1 cellular context compared by ENCODE assay signal in the genomic region with DNA sequence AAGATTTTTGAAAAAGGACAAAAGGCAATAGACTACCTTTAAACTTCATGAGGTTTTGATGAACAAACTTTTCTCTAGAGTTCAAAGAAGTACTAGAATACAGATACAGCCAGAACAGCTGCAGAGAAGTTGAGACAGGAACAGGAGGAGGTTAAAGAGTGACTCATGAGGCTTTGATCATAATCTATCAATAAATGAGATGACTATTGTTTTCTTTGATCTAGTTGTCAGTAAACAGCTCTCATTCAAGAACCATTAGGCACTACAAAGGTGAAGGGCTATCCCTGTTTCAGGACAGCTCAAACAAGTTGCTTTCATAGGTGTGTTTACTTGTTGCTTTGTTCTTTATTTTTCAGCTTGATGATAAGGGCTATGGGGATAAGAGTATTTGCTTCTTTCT.
TF ChIP-seq lines count a peak whose summit lies in the region.

No MANE protein-coding gene starts in this region.

TF ChIP-seq in HepG2, 621 proteins besides CTCF, POLR2A, EP300 and RAD21 (continued from another document and continues in another):
- TF ChIP-seq, protein P1, sequence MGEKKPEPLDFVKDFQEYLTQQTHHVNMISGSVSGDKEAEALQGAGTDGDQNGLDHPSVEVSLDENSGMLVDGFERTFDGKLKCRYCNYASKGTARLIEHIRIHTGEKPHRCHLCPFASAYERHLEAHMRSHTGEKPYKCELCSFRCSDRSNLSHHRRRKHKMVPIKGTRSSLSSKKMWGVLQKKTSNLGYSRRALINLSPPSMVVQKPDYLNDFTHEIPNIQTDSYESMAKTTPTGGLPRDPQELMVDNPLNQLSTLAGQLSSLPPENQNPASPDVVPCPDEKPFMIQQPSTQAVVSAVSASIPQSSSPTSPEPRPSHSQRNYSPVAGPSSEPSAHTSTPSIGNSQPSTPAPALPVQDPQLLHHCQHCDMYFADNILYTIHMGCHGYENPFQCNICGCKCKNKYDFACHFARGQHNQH (CRISPR knock-in tag; IDR thresholded peaks at IDR 0.05): peak; percentile 70; the same call in 1 of the 2 replicates
- TF ChIP-seq ZNF501 (CRISPR knock-in tag; IDR thresholded peaks at IDR 0.05) (no peak), ZNF564 (CRISPR knock-in tag; IDR thresholded peaks at IDR 0.05) (no peak), ZNF878 (CRISPR knock-in tag; IDR thresholded peaks at IDR 0.05) (no peak), MED8 (CRISPR knock-in tag; IDR thresholded peaks at IDR 0.05; ENCODE audit: insufficient replicate concordance) (no peak), PRPF4 (IDR thresholded peaks at IDR 0.05; ENCODE audit: low read depth, low read length, poor library complexity, severe bottlenecking) (no peak), CHCHD3 (CRISPR knock-in tag; IDR thresholded peaks at IDR 0.05) (no peak), FOXK2 (IDR thresholded peaks at IDR 0.05) (peak; percentile 51; the same call in 1 of the 2 replicates), SMARCC2 (IDR thresholded peaks at IDR 0.05) (no peak), RCOR2 (CRISPR knock-in tag; IDR thresholded peaks at IDR 0.05) (peak; percentile 83), ZNF12 (CRISPR knock-in tag; IDR thresholded peaks at IDR 0.05) (0 out of 2 replicates have a peak, but pooled peaks have one; percentile 14), EHMT2 (IDR thresholded peaks at IDR 0.05; ENCODE audit: borderline replicate concordance, low read depth, low read length) (no peak), ZNF772 (CRISPR knock-in tag; IDR thresholded peaks at IDR 0.05) (no peak), DNMT3B (CRISPR knock-in tag; conservative IDR thresholded peaks at IDR 0.05) (no peak), ZNF121 (CRISPR knock-in tag; IDR thresholded peaks at IDR 0.05) (no peak), PATZ1 (CRISPR knock-in tag; IDR thresholded peaks at IDR 0.05) (0 out of 2 replicates have a peak, but pooled peaks have one; percentile 14), ZNF460 (CRISPR knock-in tag; IDR thresholded peaks at IDR 0.05; ENCODE audit: borderline replicate concordance) (no peak), ETV6 (CRISPR knock-in tag; conservative IDR thresholded peaks at IDR 0.05) (no peak), ZNF205 (CRISPR knock-in tag; IDR thresholded peaks at IDR 0.05) (no peak), ZNF432 (CRISPR knock-in tag; IDR thresholded peaks at IDR 0.05; ENCODE audit: borderline replicate concordance) (no peak), GATA4 (IDR thresholded peaks at IDR 0.05; ENCODE audit: borderline replicate concordance, low read depth) (peak; percentile 94; the same call in 1 of the 2 replicates), CEBPZ (IDR thresholded peaks at IDR 0.05; ENCODE audit: low read length) (no peak), MATR3 (CRISPR knock-in tag; IDR thresholded peaks at IDR 0.05) (no peak), AHDC1 (CRISPR knock-in tag; IDR thresholded peaks at IDR 0.05; ENCODE audit: borderline replicate concordance) (peak; percentile 83; the same call in 1 of the 2 replicates)
- TF ChIP-seq, protein P2, sequence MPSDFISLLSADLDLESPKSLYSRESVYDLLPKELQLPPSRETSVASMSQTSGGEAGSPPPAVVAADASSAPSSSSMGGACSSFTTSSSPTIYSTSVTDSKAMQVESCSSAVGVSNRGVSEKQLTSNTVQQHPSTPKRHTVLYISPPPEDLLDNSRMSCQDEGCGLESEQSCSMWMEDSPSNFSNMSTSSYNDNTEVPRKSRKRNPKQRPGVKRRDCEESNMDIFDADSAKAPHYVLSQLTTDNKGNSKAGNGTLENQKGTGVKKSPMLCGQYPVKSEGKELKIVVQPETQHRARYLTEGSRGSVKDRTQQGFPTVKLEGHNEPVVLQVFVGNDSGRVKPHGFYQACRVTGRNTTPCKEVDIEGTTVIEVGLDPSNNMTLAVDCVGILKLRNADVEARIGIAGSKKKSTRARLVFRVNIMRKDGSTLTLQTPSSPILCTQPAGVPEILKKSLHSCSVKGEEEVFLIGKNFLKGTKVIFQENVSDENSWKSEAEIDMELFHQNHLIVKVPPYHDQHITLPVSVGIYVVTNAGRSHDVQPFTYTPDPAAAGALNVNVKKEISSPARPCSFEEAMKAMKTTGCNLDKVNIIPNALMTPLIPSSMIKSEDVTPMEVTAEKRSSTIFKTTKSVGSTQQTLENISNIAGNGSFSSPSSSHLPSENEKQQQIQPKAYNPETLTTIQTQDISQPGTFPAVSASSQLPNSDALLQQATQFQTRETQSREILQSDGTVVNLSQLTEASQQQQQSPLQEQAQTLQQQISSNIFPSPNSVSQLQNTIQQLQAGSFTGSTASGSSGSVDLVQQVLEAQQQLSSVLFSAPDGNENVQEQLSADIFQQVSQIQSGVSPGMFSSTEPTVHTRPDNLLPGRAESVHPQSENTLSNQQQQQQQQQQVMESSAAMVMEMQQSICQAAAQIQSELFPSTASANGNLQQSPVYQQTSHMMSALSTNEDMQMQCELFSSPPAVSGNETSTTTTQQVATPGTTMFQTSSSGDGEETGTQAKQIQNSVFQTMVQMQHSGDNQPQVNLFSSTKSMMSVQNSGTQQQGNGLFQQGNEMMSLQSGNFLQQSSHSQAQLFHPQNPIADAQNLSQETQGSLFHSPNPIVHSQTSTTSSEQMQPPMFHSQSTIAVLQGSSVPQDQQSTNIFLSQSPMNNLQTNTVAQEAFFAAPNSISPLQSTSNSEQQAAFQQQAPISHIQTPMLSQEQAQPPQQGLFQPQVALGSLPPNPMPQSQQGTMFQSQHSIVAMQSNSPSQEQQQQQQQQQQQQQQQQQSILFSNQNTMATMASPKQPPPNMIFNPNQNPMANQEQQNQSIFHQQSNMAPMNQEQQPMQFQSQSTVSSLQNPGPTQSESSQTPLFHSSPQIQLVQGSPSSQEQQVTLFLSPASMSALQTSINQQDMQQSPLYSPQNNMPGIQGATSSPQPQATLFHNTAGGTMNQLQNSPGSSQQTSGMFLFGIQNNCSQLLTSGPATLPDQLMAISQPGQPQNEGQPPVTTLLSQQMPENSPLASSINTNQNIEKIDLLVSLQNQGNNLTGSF (CRISPR knock-in tag; IDR thresholded peaks at IDR 0.05): no peak
- TF ChIP-seq, protein P3, sequence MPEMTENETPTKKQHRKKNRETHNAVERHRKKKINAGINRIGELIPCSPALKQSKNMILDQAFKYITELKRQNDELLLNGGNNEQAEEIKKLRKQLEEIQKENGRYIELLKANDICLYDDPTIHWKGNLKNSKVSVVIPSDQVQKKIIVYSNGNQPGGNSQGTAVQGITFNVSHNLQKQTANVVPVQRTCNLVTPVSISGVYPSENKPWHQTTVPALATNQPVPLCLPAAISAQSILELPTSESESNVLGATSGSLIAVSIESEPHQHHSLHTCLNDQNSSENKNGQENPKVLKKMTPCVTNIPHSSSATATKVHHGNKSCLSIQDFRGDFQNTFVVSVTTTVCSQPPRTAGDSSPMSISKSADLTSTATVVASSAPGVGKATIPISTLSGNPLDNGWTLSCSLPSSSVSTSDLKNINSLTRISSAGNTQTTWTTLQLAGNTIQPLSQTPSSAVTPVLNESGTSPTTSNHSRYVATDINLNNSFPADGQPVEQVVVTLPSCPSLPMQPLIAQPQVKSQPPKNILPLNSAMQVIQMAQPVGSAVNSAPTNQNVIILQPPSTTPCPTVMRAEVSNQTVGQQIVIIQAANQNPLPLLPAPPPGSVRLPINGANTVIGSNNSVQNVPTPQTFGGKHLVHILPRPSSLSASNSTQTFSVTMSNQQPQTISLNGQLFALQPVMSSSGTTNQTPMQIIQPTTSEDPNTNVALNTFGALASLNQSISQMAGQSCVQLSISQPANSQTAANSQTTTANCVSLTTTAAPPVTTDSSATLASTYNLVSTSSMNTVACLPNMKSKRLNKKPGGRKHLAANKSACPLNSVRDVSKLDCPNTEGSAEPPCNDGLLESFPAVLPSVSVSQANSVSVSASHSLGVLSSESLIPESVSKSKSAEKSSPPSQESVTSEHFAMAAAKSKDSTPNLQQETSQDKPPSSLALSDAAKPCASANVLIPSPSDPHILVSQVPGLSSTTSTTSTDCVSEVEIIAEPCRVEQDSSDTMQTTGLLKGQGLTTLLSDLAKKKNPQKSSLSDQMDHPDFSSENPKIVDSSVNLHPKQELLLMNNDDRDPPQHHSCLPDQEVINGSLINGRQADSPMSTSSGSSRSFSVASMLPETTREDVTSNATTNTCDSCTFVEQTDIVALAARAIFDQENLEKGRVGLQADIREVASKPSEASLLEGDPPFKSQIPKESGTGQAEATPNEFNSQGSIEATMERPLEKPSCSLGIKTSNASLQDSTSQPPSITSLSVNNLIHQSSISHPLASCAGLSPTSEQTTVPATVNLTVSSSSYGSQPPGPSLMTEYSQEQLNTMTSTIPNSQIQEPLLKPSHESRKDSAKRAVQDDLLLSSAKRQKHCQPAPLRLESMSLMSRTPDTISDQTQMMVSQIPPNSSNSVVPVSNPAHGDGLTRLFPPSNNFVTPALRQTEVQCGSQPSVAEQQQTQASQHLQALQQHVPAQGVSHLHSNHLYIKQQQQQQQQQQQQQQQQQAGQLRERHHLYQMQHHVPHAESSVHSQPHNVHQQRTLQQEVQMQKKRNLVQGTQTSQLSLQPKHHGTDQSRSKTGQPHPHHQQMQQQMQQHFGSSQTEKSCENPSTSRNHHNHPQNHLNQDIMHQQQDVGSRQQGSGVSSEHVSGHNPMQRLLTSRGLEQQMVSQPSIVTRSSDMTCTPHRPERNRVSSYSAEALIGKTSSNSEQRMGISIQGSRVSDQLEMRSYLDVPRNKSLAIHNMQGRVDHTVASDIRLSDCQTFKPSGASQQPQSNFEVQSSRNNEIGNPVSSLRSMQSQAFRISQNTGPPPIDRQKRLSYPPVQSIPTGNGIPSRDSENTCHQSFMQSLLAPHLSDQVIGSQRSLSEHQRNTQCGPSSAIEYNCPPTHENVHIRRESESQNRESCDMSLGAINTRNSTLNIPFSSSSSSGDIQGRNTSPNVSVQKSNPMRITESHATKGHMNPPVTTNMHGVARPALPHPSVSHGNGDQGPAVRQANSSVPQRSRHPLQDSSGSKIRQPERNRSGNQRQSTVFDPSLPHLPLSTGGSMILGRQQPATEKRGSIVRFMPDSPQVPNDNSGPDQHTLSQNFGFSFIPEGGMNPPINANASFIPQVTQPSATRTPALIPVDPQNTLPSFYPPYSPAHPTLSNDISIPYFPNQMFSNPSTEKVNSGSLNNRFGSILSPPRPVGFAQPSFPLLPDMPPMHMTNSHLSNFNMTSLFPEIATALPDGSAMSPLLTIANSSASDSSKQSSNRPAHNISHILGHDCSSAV (CRISPR knock-in tag; IDR thresholded peaks at IDR 0.05; ENCODE audit: borderline replicate concordance): no peak
